In genomic region chr15:22870865-22871264, GRCh38 we compare ENCODE assay signal across 22 cellular contexts. TPM values are rescaled to one million over a fixed set of nuclear protein-coding genes. Genes with fewer than 3 reads are reported as not detected.
A peak's percentile ranks its signal among the peaks of the same experiment; 100 is the strongest.
DNase-seq lines count a peak whose midpoint lies in the region; ATAC-seq, FAIRE-seq and TF ChIP-seq lines count a peak whose summit lies in the region.
"Had no signal": no experiment of that assay in that cellular context is flagged by ENCODE, and none has a peak within 500 bp of the region (broad histone marks: within the 10 kb centered on the region; RNA-seq: fewer than 3 reads in every experiment).

No MANE protein-coding gene starts in this region.

- peaks cover 3% of the 10 kb centered on the region for H3K79me2 ChIP-seq in astrocyte (ENCODE audit: insufficient read depth, low read length)

- no peaks in the 10 kb centered on the region for H3K9me3 ChIP-seq in astrocyte (ENCODE audit: insufficient read depth, low read depth, low read length)
- H3K9me3 ChIP-seq: HAP-1 had no signal

- no peaks in the 10 kb centered on the region for H3K27me3 Mint-ChIP-seq in activated T-cell treated with anti-CD3 and anti-CD28 coated beads, Interleukin-2, amount 50 U/mL, for 72 hours (ENCODE audit: low read depth)
- H3K27me3 Mint-ChIP-seq in astrocyte (ENCODE audit: low read depth, unreplicated experiment) (no peaks in the 10 kb centered on the region), nephron progenitor cell (ENCODE audit: low read depth, poor library complexity) (no peaks in the 10 kb centered on the region), progenitor cell of endocrine pancreas (no peaks in the 10 kb centered on the region)
- H3K27me3 Mint-ChIP-seq: B cell had no signal

- H3K27ac Mint-ChIP-seq in activated T-cell treated with anti-CD3 and anti-CD28 coated beads, Interleukin-2, amount 50 U/mL, for 72 hours, result peak overlapping the region; percentile 19
- peak overlapping the region; percentile 72 for H3K27ac Mint-ChIP-seq in astrocyte (ENCODE audit: unreplicated experiment)
- peak overlapping the region; percentile 62 for H3K27ac Mint-ChIP-seq in nephron progenitor cell
- H3K27ac Mint-ChIP-seq in progenitor cell of endocrine pancreas, result no peak overlapping the region

- H3K4me3 ChIP-seq in astrocyte (ENCODE audit: insufficient read depth, low read depth, low read length), result no peak overlapping the region
- H3K4me3 ChIP-seq: GM23248, HAP-1 had no signal

- no peaks in the 10 kb centered on the region for H3K4me1 Mint-ChIP-seq in activated T-cell treated with anti-CD3 and anti-CD28 coated beads, Interleukin-2, amount 50 U/mL, for 72 hours (ENCODE audit: low read depth)
- H3K4me1 Mint-ChIP-seq in astrocyte (ENCODE audit: low read depth, unreplicated experiment), result peaks cover 21% of the 10 kb centered on the region
- H3K4me1 Mint-ChIP-seq in nephron progenitor cell, result peaks cover 11% of the 10 kb centered on the region
- peaks cover 3% of the 10 kb centered on the region for H3K4me1 Mint-ChIP-seq in progenitor cell of endocrine pancreas (ENCODE audit: low read depth)
- H3K4me1 Mint-ChIP-seq: B cell, CD14-positive monocyte had no signal

- H3K4me1 ChIP-seq in astrocyte (ENCODE audit: insufficient read depth, low read length), result peaks cover 11% of the 10 kb centered on the region
- H3K4me1 ChIP-seq: HAP-1 had no signal

- ATAC-seq in activated T-cell treated with anti-CD3 and anti-CD28 coated beads, Interleukin-2, amount 50 U/mL, for 72 hours (replicated peaks in 1 of 2), result no peak
- ATAC-seq in stimulated activated naive CD8-positive, alpha-beta T cell treated with anti-CD3 and anti-CD28 coated beads, Interleukin-15, Interleukin-2, amounts not matched to agents 100 U/mL and 50 U/mL, for 24 hours, result no peak

- no peak overlapping the region for H3K9ac ChIP-seq in astrocyte (ENCODE audit: low read length)
- H3K9ac ChIP-seq: GM23248 had no signal

- no peak overlapping the region for H3K4me2 ChIP-seq in astrocyte (ENCODE audit: low read length)

- H3K36me3 ChIP-seq in astrocyte (ENCODE audit: insufficient read depth, low read length), result peaks cover 33% of the 10 kb centered on the region

- no peak overlapping the region for H3K27ac ChIP-seq in astrocyte (ENCODE audit: low read depth, low read length)
- H3K27ac ChIP-seq: 22Rv1, GM23248 had no signal

- H3K27me3 ChIP-seq in astrocyte (ENCODE audit: insufficient read depth, low read length), result no peaks in the 10 kb centered on the region

- no peak for DNase-seq in activated T-cell treated with anti-CD3 and anti-CD28 coated beads, Interleukin-2, amount 50 U/mL, for 72 hours
- DNase-seq in activated T-cell treated with anti-CD3 and anti-CD28 coated beads, Interleukin-2, amount 50 U/mL, for 1 hour, result no peak
- DNase-seq in astrocyte (ENCODE audit: low read depth) (no peak), nephron progenitor cell (no peak), progenitor cell of endocrine pancreas (ENCODE audit: low spot score, unreplicated experiment) (no peak), NCI-H146 (lab: John Stamatoyannopoulos, UW) (no peak)
- no peak for DNase-seq in stimulated activated naive CD8-positive, alpha-beta T cell treated with anti-CD3 and anti-CD28 coated beads, Interleukin-15, Interleukin-2, amounts not matched to agents 100 U/mL and 50 U/mL, for 24 hours
- DNase-seq: DMS53, GM23248, KG1, MM.1S, NCI-H1694, NCI-H2029 treated with DMSO at 0.1 percent for 48 hours, NCI-H2227 treated with DMSO at 0.1 percent for 48 hours, NCI-H69, Right ventricle myocardium superior, RPMI8226 had no signal

- H4K20me1 ChIP-seq in astrocyte (ENCODE audit: insufficient read depth, low read length), result peaks cover 21% of the 10 kb centered on the region

- H3K36me3 Mint-ChIP-seq in activated T-cell treated with anti-CD3 and anti-CD28 coated beads, Interleukin-2, amount 50 U/mL, for 72 hours (ENCODE audit: insufficient read depth in 2 of 2), result peaks cover 0 to 15% of the 10 kb centered on the region in 2 donors
- H3K36me3 Mint-ChIP-seq in astrocyte (ENCODE audit: low read depth, unreplicated experiment) (peaks cover 24% of the 10 kb centered on the region), nephron progenitor cell (ENCODE audit: low read depth) (peaks cover 76% of the 10 kb centered on the region), progenitor cell of endocrine pancreas (ENCODE audit: insufficient read depth) (peaks cover 31% of the 10 kb centered on the region)

- no peaks in the 10 kb centered on the region for H3K9me3 Mint-ChIP-seq in activated T-cell treated with anti-CD3 and anti-CD28 coated beads, Interleukin-2, amount 50 U/mL, for 72 hours
- H3K9me3 Mint-ChIP-seq in astrocyte (ENCODE audit: unreplicated experiment) (no peaks in the 10 kb centered on the region), nephron progenitor cell (peaks cover 13% of the 10 kb centered on the region), progenitor cell of endocrine pancreas (ENCODE audit: low read depth) (no peaks in the 10 kb centered on the region)
- H3K9me3 Mint-ChIP-seq: CD14-positive monocyte had no signal

- no peak for TF ChIP-seq CTCF in astrocyte (IDR thresholded peaks at IDR 0.05; ENCODE audit: insufficient read depth, low read depth, low read length)
- TF ChIP-seq CTCF in nephron progenitor cell (IDR thresholded peaks at IDR 0.05), result no peak
- TF ChIP-seq CTCF in progenitor cell of endocrine pancreas (IDR thresholded peaks at IDR 0.05; ENCODE audit: unreplicated experiment), result no peak

- no peak overlapping the region for H3K4me3 Mint-ChIP-seq in activated T-cell treated with anti-CD3 and anti-CD28 coated beads, Interleukin-2, amount 50 U/mL, for 72 hours
- H3K4me3 Mint-ChIP-seq in astrocyte (ENCODE audit: unreplicated experiment) (no peak overlapping the region), nephron progenitor cell (no peak overlapping the region), progenitor cell of endocrine pancreas (ENCODE audit: low read depth) (no peak overlapping the region)
- H3K4me3 Mint-ChIP-seq: B cell, CD14-positive monocyte had no signal

- FAIRE-seq in astrocyte (lab: Jason Lieb, UNC), result no peak
- FAIRE-seq: D721Med had no signal

- H2AFZ ChIP-seq in astrocyte (ENCODE audit: low read depth, low read length), result no peak overlapping the region
- H2AFZ ChIP-seq: GM23248 had no signal

RNA-seq across cellular contexts. Expression of gene NIPA2, which starts 32.4 kb away (rescaled TPM):
- total RNA-seq in activated T-cell treated with anti-CD3 and anti-CD28 coated beads, Interleukin-2, amount 50 U/mL, for 72 hours, result 10 to 100 TPM; 59.1 to 65.9 TPM
- total RNA-seq in astrocyte (101 and 103 TPM in 2 replicates), progenitor cell of endocrine pancreas (34.3 and 42.0 TPM in 2 replicates)
